ENCODE assay signal across 18 cellular contexts in genomic region chr15:68894208-68894607, GRCh38. TPM values are rescaled to one million over a fixed set of nuclear protein-coding genes. Genes with fewer than 3 reads are reported as not detected.
DNase-seq lines count a peak whose midpoint lies in the region; ATAC-seq and TF ChIP-seq lines count a peak whose summit lies in the region.
"Had no signal": no experiment of that assay in that cellular context is flagged by ENCODE, and none has a peak within 500 bp of the region (broad histone marks: within the 10 kb centered on the region; RNA-seq: fewer than 3 reads in every experiment).

No MANE protein-coding gene starts in this region.

- H3K9me3 ChIP-seq in HAP-1 (no peaks in the 10 kb centered on the region), esophagus muscularis mucosa (no peaks in the 10 kb centered on the region), upper lobe of right lung (no peaks in the 10 kb centered on the region), tibial nerve (no peaks in the 10 kb centered on the region)
- H3K9me3 ChIP-seq: BE2C, Caco-2 had no signal

- TF ChIP-seq EP300 in esophagus muscularis mucosa (IDR thresholded peaks at IDR 0.05) (no peak), tibial nerve (IDR thresholded peaks at IDR 0.05) (no peak)

- no peaks in the 10 kb centered on the region for H3K4me1 Mint-ChIP-seq in glutamatergic neuron (ENCODE audit: low read depth, unreplicated experiment)
- H3K4me1 Mint-ChIP-seq: CD4-positive, CD25-positive, alpha-beta regulatory T cell had no signal

- in situ Hi-C loops in HAP-1 (cut with MboI; ENCODE audit: low sequenced_read_pairs) = loop anchor here (25.0 kb wide), 1 partner anchor 582 kb away; no protein-coding TSS in a partner anchor
- in situ Hi-C loops in SK-MEL-5 (cut with HindIII; ENCODE audit: low pct_unique_long_range_greater_than_20kb, low sequenced_read_pairs) = no loop called here

- H3K36me3 Mint-ChIP-seq in glutamatergic neuron (ENCODE audit: unreplicated experiment) = peaks cover 8% of the 10 kb centered on the region
- H3K36me3 Mint-ChIP-seq: CD4-positive, CD25-positive, alpha-beta regulatory T cell had no signal

- no peaks in the 10 kb centered on the region for H3K9me3 Mint-ChIP-seq in glutamatergic neuron (ENCODE audit: unreplicated experiment)
- H3K9me3 Mint-ChIP-seq: HFFc6 had no signal

- H3K27ac Mint-ChIP-seq in glutamatergic neuron (ENCODE audit: unreplicated experiment) = no peak overlapping the region
- H3K27ac Mint-ChIP-seq: CD4-positive, CD25-positive, alpha-beta regulatory T cell; HFFc6 had no signal

- no peak overlapping the region for H3K27ac ChIP-seq in esophagus muscularis mucosa (replicated peaks in 1 of 4)
- H3K27ac ChIP-seq in upper lobe of right lung = no peak overlapping the region
- H3K27ac ChIP-seq in tibial nerve = no peak overlapping the region
- H3K27ac ChIP-seq: HL-60 had no signal

- peaks cover 2% of the 10 kb centered on the region for H3K27me3 Mint-ChIP-seq in glutamatergic neuron (ENCODE audit: unreplicated experiment)

- H3K27me3 ChIP-seq in HAP-1 (ENCODE audit: low read depth) = peaks cover 55% of the 10 kb centered on the region
- peaks cover 0 to 20% (median 0%) of the 10 kb centered on the region in 4 donors for H3K27me3 ChIP-seq in esophagus muscularis mucosa
- H3K27me3 ChIP-seq in upper lobe of right lung = no peaks in the 10 kb centered on the region
- H3K27me3 ChIP-seq in tibial nerve = peaks cover 0 to 7% of the 10 kb centered on the region in 2 donors

- TF ChIP-seq CTCF in esophagus muscularis mucosa (IDR thresholded peaks at IDR 0.05) (no peak), upper lobe of right lung (IDR thresholded peaks at IDR 0.05) (no peak), glutamatergic neuron (IDR thresholded peaks at IDR 0.05; ENCODE audit: partially characterized antibody, unreplicated experiment) (no peak), tibial nerve (IDR thresholded peaks at IDR 0.05) (no peak)

- no peak overlapping the region for H3K4me3 ChIP-seq in HAP-1
- H3K4me3 ChIP-seq in esophagus muscularis mucosa = no peak overlapping the region
- no peak overlapping the region for H3K4me3 ChIP-seq in upper lobe of right lung
- H3K4me3 ChIP-seq in tibial nerve = no peak overlapping the region

- no peak overlapping the region for H3K4me3 Mint-ChIP-seq in glutamatergic neuron (ENCODE audit: unreplicated experiment)
- H3K4me3 Mint-ChIP-seq: CD4-positive, CD25-positive, alpha-beta regulatory T cell; HFFc6 had no signal

- no peak for ATAC-seq in upper lobe of right lung

- no peak for TF ChIP-seq POLR2A in esophagus muscularis mucosa (IDR thresholded peaks at IDR 0.05; ENCODE audit: low read depth)
- no peak for TF ChIP-seq POLR2A in tibial nerve (IDR thresholded peaks at IDR 0.05)

- intact Hi-C loops in esophagus muscularis mucosa (cut with DNase I) = no loop called here
- intact Hi-C loops in upper lobe of right lung (cut with DNase I) = no loop called here

- no peaks in the 10 kb centered on the region for H3K4me1 ChIP-seq in HAP-1
- no peaks in the 10 kb centered on the region for H3K4me1 ChIP-seq in esophagus muscularis mucosa
- H3K4me1 ChIP-seq in upper lobe of right lung = no peaks in the 10 kb centered on the region
- no peaks in the 10 kb centered on the region for H3K4me1 ChIP-seq in tibial nerve
- H3K4me1 ChIP-seq: BE2C, Caco-2 had no signal

- 91% methylated on average over 1 of the region's 1 CpG for WGBS in esophagus muscularis mucosa
- 46 to 81% methylated on average over 1 of the region's 1 CpG for WGBS in tibial nerve, 2 donors

- DNase-seq in HAP-1 (ENCODE audit: low spot score in 2 of 2) (peak; percentile 30 to 47), SK-MEL-5 (ENCODE audit: low read depth, low spot score) (peak; percentile 15), esophagus muscularis mucosa (ENCODE audit: extremely low spot score) (peak; percentile 55), renal cortical epithelial cell (ENCODE audit: low read depth) (peak; percentile 55), upper lobe of right lung (no peak), glutamatergic neuron (no peak), tibial nerve (ENCODE audit: low spot score in 2 of 2) (no peak)
- DNase-seq: ACHN; BE2C; C1 segment of cervical spinal cord; Caco-2; CD4-positive, CD25-positive, alpha-beta regulatory T cell; GDM1; HCEC 1CT; HFFc6 had no signal

- no peaks in the 10 kb centered on the region for H3K36me3 ChIP-seq in HAP-1 (replicated peaks)
- no peaks in the 10 kb centered on the region for H3K36me3 ChIP-seq in esophagus muscularis mucosa
- no peaks in the 10 kb centered on the region for H3K36me3 ChIP-seq in upper lobe of right lung
- no peaks in the 10 kb centered on the region for H3K36me3 ChIP-seq in tibial nerve
- H3K36me3 ChIP-seq: BE2C had no signal

RNA-seq across cellular contexts. Expression of gene SPESP1, which starts 36.1 kb away (rescaled TPM):
- total RNA-seq in SK-MEL-5 (2014; rRNA removed; shearing (Covaris generic)) = 148 and 159 TPM in 2 replicates
- 60.5 and 65.6 TPM in 2 replicates for polyA plus RNA-seq in SK-MEL-5 (2015; cell fraction: cytosol; rRNA removed)
- polyA plus RNA-seq in SK-MEL-5 (2015; cell fraction: nucleus; rRNA removed) = 9.8 and 28.6 TPM in 2 replicates
- total RNA-seq in esophagus muscularis mucosa (1 to 10 TPM; 3.1 to 5.8 (median 3.9) TPM), renal cortical epithelial cell (0.75 and 4.3 TPM in 2 replicates), upper lobe of right lung (1.2 TPM), glutamatergic neuron (ENCODE audit: unreplicated experiment) (not detected), tibial nerve (1 to 10 TPM; 1.7 to 3.5 (median 1.9) TPM)
- total RNA-seq: Caco-2; CD4-positive, CD25-positive, alpha-beta regulatory T cell; H4; HT1080 had no signal

Comparison
In these comparisons a context has a peak if more than half of its experiments do, and no peak if none do; other contexts are left out.
1. DNase-seq: peak in HAP-1 (2 of 2), SK-MEL-5 (single experiment), esophagus muscularis mucosa (single experiment) and renal cortical epithelial cell (single experiment); none in upper lobe of right lung (single experiment), glutamatergic neuron (single experiment) and tibial nerve (0 of 2).
2. RNA of gene SPESP1, which starts 36.1 kb away (total RNA-seq): 148 to 159 TPM in SK-MEL-5; 3.1 to 5.8 TPM in esophagus muscularis mucosa, 1.7 to 3.5 TPM in tibial nerve, 1.2 TPM in upper lobe of right lung (single experiment), 0.75 to 4.3 TPM in renal cortical epithelial cell and not detected in glutamatergic neuron (single experiment); every median in the first group is over 10 times any median in the second.